25 cellular contexts compared by ENCODE assay signal in genomic region chrX:66815227-66815626, GRCh38.
"Had no signal": no experiment of that assay in that cellular context is flagged by ENCODE, and none has a peak within 500 bp of the region (broad histone marks: within the 10 kb centered on the region; RNA-seq: fewer than 3 reads in every experiment).

No MANE protein-coding gene starts in this region.

- H3K27ac ChIP-seq: brain microvascular endothelial cell, SJSA1 had no signal

- H3K27me3 ChIP-seq: brain microvascular endothelial cell, MG63, SJSA1 had no signal

- H3K27me3 Mint-ChIP-seq: activated B cell treated with CpG ODN at 0.5 μM for 24 hours; activated CD4-positive, alpha-beta memory T cell treated with anti-CD3 and anti-CD28 coated beads for 36 hours; activated CD4-positive, alpha-beta T cell treated with anti-CD3 and anti-CD28 coated beads, Interleukin-2, amount 10 ng/mL, durations not matched to agents 7 days and 5 days had no signal

- H3K4me3 ChIP-seq: MG63, SJSA1 had no signal

- H3K36me3 Mint-ChIP-seq: activated CD4-positive, alpha-beta memory T cell treated with anti-CD3 and anti-CD28 coated beads for 36 hours; activated naive CD4-positive, alpha-beta T cell treated with anti-CD3 and anti-CD28 coated beads, Interleukin-2, amount 50 U/mL, for 72 hours had no signal

- H3K9me3 ChIP-seq: MG63, SJSA1 had no signal

- H3K9me3 Mint-ChIP-seq: activated CD4-positive, alpha-beta T cell treated with anti-CD3 and anti-CD28 coated beads, Interleukin-2, amount 10 ng/mL, durations not matched to agents 7 days and 5 days; activated T-cell treated with anti-CD3 and anti-CD28 coated beads, Interleukin-2, amount 50 U/mL, for 4 hours had no signal

- H3K36me3 ChIP-seq: brain microvascular endothelial cell, MG63, SJSA1 had no signal

- FAIRE-seq: RCC 7860 had no signal

- H3K27ac Mint-ChIP-seq: activated B cell treated with CpG ODN at 0.5 μM for 24 hours; activated CD4-positive, alpha-beta memory T cell treated with anti-CD3 and anti-CD28 coated beads for 36 hours; activated CD4-positive, alpha-beta T cell treated with anti-CD3 and anti-CD28 coated beads, Interleukin-2, amount 10 ng/mL, durations not matched to agents 7 days and 5 days; activated naive CD4-positive, alpha-beta T cell treated with anti-CD3 and anti-CD28 coated beads, Interleukin-2, amount 50 U/mL, for 72 hours; T-helper 1 cell treated with Interleukin-12 subunit alpha and Interleukin-12 subunit beta and Interleukin-4 antibody, amounts not matched to agents 30 μg/mL and 1 μg/mL, for 36 hours had no signal

- H3K4me3 Mint-ChIP-seq: activated B cell treated with CpG ODN at 0.5 μM for 24 hours; activated CD4-positive, alpha-beta memory T cell treated with anti-CD3 and anti-CD28 coated beads for 36 hours; activated CD4-positive, alpha-beta T cell treated with anti-CD3 and anti-CD28 coated beads, Interleukin-2, amount 10 ng/mL, durations not matched to agents 7 days and 5 days; activated T-cell treated with anti-CD3 and anti-CD28 coated beads, Interleukin-2, amount 50 U/mL, for 4 hours; T-helper 1 cell treated with Interleukin-12 subunit alpha and Interleukin-12 subunit beta and Interleukin-4 antibody, amounts not matched to agents 30 μg/mL and 1 μg/mL, for 36 hours had no signal

- ATAC-seq: activated naive CD4-positive, alpha-beta T cell treated with anti-CD3 and anti-CD28 coated beads, Interleukin-2, amount 50 U/mL, for 72 hours; activated T-cell treated with anti-CD3 and anti-CD28 coated beads, Interleukin-2, amount 50 U/mL, for 4 hours; PC-3; SK-N-SH treated with all-trans-retinoic acid at 6 μM for 48 hours had no signal

- H3K4me1 ChIP-seq: SJSA1 had no signal

- H3K4me1 Mint-ChIP-seq: activated B cell treated with CpG ODN at 0.5 μM for 24 hours; activated CD4-positive, alpha-beta T cell treated with anti-CD3 and anti-CD28 coated beads, Interleukin-2, amount 10 ng/mL, durations not matched to agents 7 days and 5 days had no signal

- DNase-seq: activated B cell treated with CpG ODN at 0.5 μM for 24 hours; activated CD4-positive, alpha-beta memory T cell treated with anti-CD3 and anti-CD28 coated beads for 36 hours; activated CD4-positive, alpha-beta T cell treated with anti-CD3 and anti-CD28 coated beads, Interleukin-2, amount 10 ng/mL, durations not matched to agents 7 days and 5 days; activated CD8-positive, alpha-beta memory T cell treated with anti-CD3 and anti-CD28 coated beads for 24 hours; activated effector memory CD4-positive, alpha-beta T cell treated with anti-CD3 and anti-CD28 coated beads, Interleukin-2, amount 50 U/mL, for 16 hours; activated naive CD4-positive, alpha-beta T cell treated with Interleukin-2 at 50 U/mL for 16 hours; activated T-cell treated with anti-CD3 and anti-CD28 coated beads, Interleukin-2, amount 50 U/mL, for 4 hours; brain microvascular endothelial cell; cerebellar nuclear complex; MG63; MV-4-11; NCI-H1092 treated with DMSO at 0.1 percent for 48 hours; NCI-H1417 treated with DMSO at 0.1 percent for 48 hours; NCI-H1694; NCI-H2029 treated with DMSO at 0.1 percent for 48 hours; NCI-H510A treated with DMSO at 0.1 percent for 48 hours; NCI-H69; PC-3; SHP77; SW 1271 had no signal
